ENCODE assay signal across 1 cellular context in the genomic region with DNA sequence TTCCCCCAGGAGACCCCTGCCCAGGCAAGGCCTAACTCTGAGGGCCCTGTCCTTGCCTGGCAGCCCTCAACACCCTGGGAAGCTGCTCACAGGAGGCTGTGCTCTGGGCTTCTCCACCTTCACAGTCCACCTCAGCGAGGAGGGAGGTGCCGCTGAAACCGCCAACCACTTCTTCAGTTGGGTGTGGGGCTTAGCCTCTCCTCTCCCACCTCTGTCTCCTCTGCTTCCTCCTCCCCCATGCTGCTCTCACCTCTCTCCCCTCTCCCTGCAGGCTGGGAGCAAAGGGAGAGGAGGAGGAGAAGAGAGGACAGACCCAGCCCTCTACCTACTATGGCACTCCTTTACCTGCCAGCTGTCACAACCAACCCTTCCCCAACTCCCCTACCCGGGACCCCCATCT.
TF ChIP-seq lines count a peak whose summit lies in the region.

No MANE protein-coding gene starts in this region.

TF ChIP-seq in HepG2, 621 proteins besides CTCF, POLR2A, EP300 and RAD21:
- TF ChIP-seq GFI1 (CRISPR knock-in tag; IDR thresholded peaks at IDR 0.05; ENCODE audit: borderline replicate concordance) (no peak), NFYC (CRISPR knock-in tag; IDR thresholded peaks at IDR 0.05) (no peak), SATB2 (CRISPR knock-in tag; IDR thresholded peaks at IDR 0.05) (no peak), ZKSCAN5 (CRISPR knock-in tag; IDR thresholded peaks at IDR 0.05) (no peak), HDAC6 (IDR thresholded peaks at IDR 0.05; ENCODE audit: low read depth, low read length) (no peak), KLF16 (CRISPR knock-in tag; IDR thresholded peaks at IDR 0.05) (no peak), RORA (CRISPR knock-in tag; IDR thresholded peaks at IDR 0.05) (no peak), ZNF432 (CRISPR knock-in tag; IDR thresholded peaks at IDR 0.05; ENCODE audit: borderline replicate concordance) (no peak), NR1H2 (CRISPR knock-in tag; IDR thresholded peaks at IDR 0.05; ENCODE audit: borderline replicate concordance, low read depth) (no peak), ZNF30 (CRISPR knock-in tag; IDR thresholded peaks at IDR 0.05) (no peak), MBD4 (IDR thresholded peaks at IDR 0.05; ENCODE audit: borderline replicate concordance, low read length) (no peak), KDM6A (CRISPR knock-in tag; IDR thresholded peaks at IDR 0.05; ENCODE audit: low read depth) (no peak), KLF9 (CRISPR knock-in tag; IDR thresholded peaks at IDR 0.05; ENCODE audit: low read depth) (no peak), MIER2 (CRISPR knock-in tag; IDR thresholded peaks at IDR 0.05) (no peak), MBNL3 (CRISPR knock-in tag; conservative IDR thresholded peaks at IDR 0.05) (no peak), ZBTB7A (CRISPR knock-in tag; IDR thresholded peaks at IDR 0.05) (no peak)
- TF ChIP-seq, protein P1, sequence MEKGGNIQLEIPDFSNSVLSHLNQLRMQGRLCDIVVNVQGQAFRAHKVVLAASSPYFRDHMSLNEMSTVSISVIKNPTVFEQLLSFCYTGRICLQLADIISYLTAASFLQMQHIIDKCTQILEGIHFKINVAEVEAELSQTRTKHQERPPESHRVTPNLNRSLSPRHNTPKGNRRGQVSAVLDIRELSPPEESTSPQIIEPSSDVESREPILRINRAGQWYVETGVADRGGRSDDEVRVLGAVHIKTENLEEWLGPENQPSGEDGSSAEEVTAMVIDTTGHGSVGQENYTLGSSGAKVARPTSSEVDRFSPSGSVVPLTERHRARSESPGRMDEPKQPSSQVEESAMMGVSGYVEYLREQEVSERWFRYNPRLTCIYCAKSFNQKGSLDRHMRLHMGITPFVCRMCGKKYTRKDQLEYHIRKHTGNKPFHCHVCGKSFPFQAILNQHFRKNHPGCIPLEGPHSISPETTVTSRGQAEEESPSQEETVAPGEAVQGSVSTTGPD (CRISPR knock-in tag; IDR thresholded peaks at IDR 0.05), result no peak
- TF ChIP-seq, protein P2, sequence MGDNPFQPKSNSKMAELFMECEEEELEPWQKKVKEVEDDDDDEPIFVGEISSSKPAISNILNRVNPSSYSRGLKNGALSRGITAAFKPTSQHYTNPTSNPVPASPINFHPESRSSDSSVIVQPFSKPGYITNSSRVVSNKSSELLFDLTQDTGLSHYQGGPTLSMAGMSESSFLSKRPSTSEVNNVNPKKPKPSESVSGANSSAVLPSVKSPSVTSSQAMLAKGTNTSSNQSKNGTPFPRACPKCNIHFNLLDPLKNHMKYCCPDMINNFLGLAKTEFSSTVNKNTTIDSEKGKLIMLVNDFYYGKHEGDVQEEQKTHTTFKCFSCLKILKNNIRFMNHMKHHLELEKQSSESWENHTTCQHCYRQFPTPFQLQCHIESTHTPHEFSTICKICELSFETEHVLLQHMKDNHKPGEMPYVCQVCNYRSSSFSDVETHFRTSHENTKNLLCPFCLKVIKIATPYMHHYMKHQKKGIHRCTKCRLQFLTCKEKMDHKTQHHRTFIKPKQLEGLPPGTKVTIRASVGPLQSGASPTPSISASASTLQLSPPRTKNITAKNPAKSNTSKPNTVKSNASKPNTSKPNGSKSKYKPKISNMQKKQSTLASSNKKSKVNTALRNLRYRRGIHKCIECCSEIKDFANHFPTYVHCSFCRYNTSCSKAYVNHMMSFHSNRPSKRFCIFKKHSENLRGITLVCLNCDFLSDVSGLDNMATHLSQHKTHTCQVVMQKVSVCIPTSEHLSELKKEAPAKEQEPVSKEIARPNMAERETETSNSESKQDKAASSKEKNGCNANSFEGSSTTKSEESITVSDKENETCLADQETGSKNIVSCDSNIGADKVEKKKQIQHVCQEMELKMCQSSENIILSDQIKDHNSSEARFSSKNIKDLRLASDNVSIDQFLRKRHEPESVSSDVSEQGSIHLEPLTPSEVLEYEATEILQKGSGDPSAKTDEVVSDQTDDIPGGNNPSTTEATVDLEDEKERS (CRISPR knock-in tag; IDR thresholded peaks at IDR 0.05), result no peak
